Comparison of ENCODE assay signal across 2 cellular contexts in the genomic region with DNA sequence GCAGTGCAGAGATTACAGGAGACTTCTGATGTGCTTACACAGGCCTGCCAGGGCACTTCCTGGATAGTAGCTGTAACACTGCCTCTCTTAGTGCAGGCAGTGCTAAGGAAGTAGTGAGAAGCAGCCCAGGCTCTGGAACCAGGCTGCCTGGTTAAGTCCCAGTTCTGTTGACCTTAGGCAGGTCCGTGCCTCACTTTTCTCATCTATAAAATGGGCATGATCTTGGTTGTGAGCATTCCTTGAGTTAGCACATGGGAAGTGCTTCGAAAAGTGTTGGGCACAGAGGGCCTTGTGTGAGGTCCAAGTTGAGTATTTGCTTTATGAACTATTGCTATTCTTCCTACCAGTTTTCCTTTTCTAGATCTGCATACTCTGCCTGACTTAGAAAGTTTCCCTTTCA.
A peak's percentile ranks its signal among the peaks of the same experiment; 100 is the strongest.
TF ChIP-seq lines count a peak whose summit lies in the region.

No MANE protein-coding gene starts in this region.

TF ChIP-seq in H1, 55 proteins besides CTCF, POLR2A, EP300 and RAD21 (continued from another document):
- peak; percentile 94 for TF ChIP-seq KDM1A (IDR thresholded peaks at IDR 0.05; ENCODE audit: borderline replicate concordance, low read length)

TF ChIP-seq in SK-N-SH, 30 proteins besides CTCF, POLR2A, EP300 and RAD21:
- TF ChIP-seq, protein P1, sequence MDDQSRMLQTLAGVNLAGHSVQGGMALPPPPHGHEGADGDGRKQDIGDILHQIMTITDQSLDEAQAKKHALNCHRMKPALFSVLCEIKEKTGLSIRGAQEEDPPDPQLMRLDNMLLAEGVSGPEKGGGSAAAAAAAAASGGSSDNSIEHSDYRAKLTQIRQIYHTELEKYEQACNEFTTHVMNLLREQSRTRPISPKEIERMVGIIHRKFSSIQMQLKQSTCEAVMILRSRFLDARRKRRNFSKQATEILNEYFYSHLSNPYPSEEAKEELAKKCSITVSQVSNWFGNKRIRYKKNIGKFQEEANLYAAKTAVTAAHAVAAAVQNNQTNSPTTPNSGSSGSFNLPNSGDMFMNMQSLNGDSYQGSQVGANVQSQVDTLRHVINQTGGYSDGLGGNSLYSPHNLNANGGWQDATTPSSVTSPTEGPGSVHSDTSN (IDR thresholded peaks at IDR 0.05), result no peak
- no peak for TF ChIP-seq GABPA (IDR thresholded peaks at IDR 0.05; ENCODE audit: low read depth)
- no peak for TF ChIP-seq RXRA (IDR thresholded peaks at IDR 0.05; ENCODE audit: borderline replicate concordance, low read depth)
- TF ChIP-seq, protein P2, sequence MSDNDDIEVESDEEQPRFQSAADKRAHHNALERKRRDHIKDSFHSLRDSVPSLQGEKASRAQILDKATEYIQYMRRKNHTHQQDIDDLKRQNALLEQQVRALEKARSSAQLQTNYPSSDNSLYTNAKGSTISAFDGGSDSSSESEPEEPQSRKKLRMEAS (IDR thresholded peaks at IDR 0.05; ENCODE audit: low read depth), result no peak
- TF ChIP-seq, protein P3, sequence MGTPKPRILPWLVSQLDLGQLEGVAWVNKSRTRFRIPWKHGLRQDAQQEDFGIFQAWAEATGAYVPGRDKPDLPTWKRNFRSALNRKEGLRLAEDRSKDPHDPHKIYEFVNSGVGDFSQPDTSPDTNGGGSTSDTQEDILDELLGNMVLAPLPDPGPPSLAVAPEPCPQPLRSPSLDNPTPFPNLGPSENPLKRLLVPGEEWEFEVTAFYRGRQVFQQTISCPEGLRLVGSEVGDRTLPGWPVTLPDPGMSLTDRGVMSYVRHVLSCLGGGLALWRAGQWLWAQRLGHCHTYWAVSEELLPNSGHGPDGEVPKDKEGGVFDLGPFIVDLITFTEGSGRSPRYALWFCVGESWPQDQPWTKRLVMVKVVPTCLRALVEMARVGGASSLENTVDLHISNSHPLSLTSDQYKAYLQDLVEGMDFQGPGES (IDR thresholded peaks at IDR 0.05; ENCODE audit: low read depth, low read length), result no peak
- no peak for TF ChIP-seq NFIC (IDR thresholded peaks at IDR 0.05; ENCODE audit: borderline replicate concordance)
